8 cellular contexts compared by ENCODE assay signal in genomic region chr9:96020822-96021615, GRCh38.
DNase-seq lines count a peak whose midpoint lies in the region; FAIRE-seq and TF ChIP-seq lines count a peak whose summit lies in the region.

No MANE protein-coding gene starts in this region.

- H3K4me2 ChIP-seq in endothelial cell of umbilical vein (ENCODE audit: insufficient read depth, low read length): peak overlapping the region; percentile 74

- no peaks in the 10 kb centered on the region for H3K9me3 ChIP-seq in endothelial cell of umbilical vein (replicated peaks; ENCODE audit: control insufficient read depth, insufficient read depth, low read length)
- H3K9me3 ChIP-seq in mucosa of stomach (ENCODE audit: control insufficient read depth, low read length): no peaks in the 10 kb centered on the region

- POLR2A ChIA-PET in endothelial cell of umbilical vein (lab: Charles Lee): no interaction called here

- H3K79me2 ChIP-seq in endothelial cell of umbilical vein (ENCODE audit: control insufficient read depth, insufficient read depth, low read length): no peaks in the 10 kb centered on the region

- intact Hi-C loops in endothelial cell of umbilical vein (cut with micrococcal nuclease): no loop called here

- peaks cover 33 to 41% of the 10 kb centered on the region in 2 experiments for H3K27me3 ChIP-seq in endothelial cell of umbilical vein (ENCODE audit: control insufficient read depth in 2 of 2, insufficient read depth in 2 of 2, low read length in 2 of 2)
- peaks cover 41% of the 10 kb centered on the region for H3K27me3 ChIP-seq in mucosa of stomach (ENCODE audit: control insufficient read depth, insufficient read depth, low read length)

- H3K36me3 ChIP-seq in endothelial cell of umbilical vein (ENCODE audit: control insufficient read depth in 2 of 2, extremely low read depth in 1 of 2, insufficient read depth in 2 of 2, low read length in 2 of 2): no peaks in the 10 kb centered on the region
- H3K36me3 ChIP-seq in mucosa of stomach (ENCODE audit: control insufficient read depth, insufficient read depth, low read length): no peaks in the 10 kb centered on the region

- peak; percentile 28 for FAIRE-seq in endothelial cell of umbilical vein (lab: Jason Lieb, UNC)
- no peak for FAIRE-seq in GM12891 (lab: Jason Lieb, UNC)

- CTCF ChIA-PET in endothelial cell of umbilical vein (lab: Charles Lee): interaction anchor here (1.0 kb wide), 1 partner anchor 294 kb away, joined by 3 read pairs; no protein-coding TSS in a partner anchor

- no peaks in the 10 kb centered on the region for H4K20me1 ChIP-seq in endothelial cell of umbilical vein (replicated peaks; ENCODE audit: control insufficient read depth, extremely low read depth, insufficient read depth, low read length)

- H3K4me3 ChIP-seq in endothelial cell of umbilical vein (replicated peaks in 1 of 3; ENCODE audit: insufficient read depth in 1 of 3, low read depth in 1 of 3, low read length in 3 of 3) (peak overlapping the region; percentile 40 to 48 (median 45)), mucosa of stomach (ENCODE audit: low read length) (no peak overlapping the region)

- dilution Hi-C loops in endothelial cell of umbilical vein (cut with MboI; ENCODE audit: extremely low pct_ligation_motif_present, low sequenced_read_pairs): no loop called here

- TF ChIP-seq POLR2A in endothelial cell of umbilical vein (IDR thresholded peaks at IDR 0.05; ENCODE audit: low read depth, low read length): no peak
- TF ChIP-seq POLR2A in GM12891 (IDR thresholded peaks at IDR 0.05; ENCODE audit: low read depth, low read length): no peak

- no peak for TF ChIP-seq CTCF in endothelial cell of umbilical vein (IDR thresholded peaks at IDR 0.05; ENCODE audit: extremely low read depth in 1 of 2, insufficient read depth in 1 of 2, low read depth in 1 of 2, low read length in 2 of 2)

- H3K27ac ChIP-seq in endothelial cell of umbilical vein (ENCODE audit: insufficient read depth, low read depth, low read length) (no peak overlapping the region), temporal lobe (ENCODE audit: low read depth, low read length) (peak overlapping the region; percentile 76)

- H3K9me1 ChIP-seq in endothelial cell of umbilical vein (replicated peaks; ENCODE audit: control insufficient read depth, extremely low read depth, insufficient read depth, low read length): no peaks in the 10 kb centered on the region

- BruUV-seq in endothelial cell of umbilical vein (replicated peaks; lab: Mats Ljungman, UMichigan): no TSS peak

- H3K9ac ChIP-seq in endothelial cell of umbilical vein (replicated peaks; ENCODE audit: extremely low read depth, insufficient read depth, low read length) (no peak overlapping the region), mucosa of stomach (ENCODE audit: low read length) (peak overlapping the region; percentile 71)

- H2AFZ ChIP-seq in endothelial cell of umbilical vein (ENCODE audit: low read depth, low read length): peak overlapping the region; percentile 74

- DNase-seq in NK-92 treated with Interleukin-12 subunit alpha and Interleukin-12 subunit beta, amount 100 ng/mL, for 24 hours (lab: John Stamatoyannopoulos, UW): peak; percentile 65
- DNase-seq in NK-92 (lab: John Stamatoyannopoulos, UW; ENCODE audit: unreplicated experiment) (no peak), endothelial cell of umbilical vein (ENCODE audit: low read depth, low spot score) (peak; percentile 36), epidermal melanocyte (ENCODE audit: insufficient read length, low spot score) (no peak), GM12891 (ENCODE audit: insufficient read length, low spot score) (no peak)
- DNase-seq in activated CD4-positive, alpha-beta T cell treated with anti-CD3 and anti-CD28 coated beads, Interleukin-2, amount 50 U/mL, for 48 hours: peak; percentile 55 to 61

- H3K4me1 ChIP-seq in endothelial cell of umbilical vein (ENCODE audit: control insufficient read depth, extremely low read depth, insufficient read depth, low read length) (peaks cover 9% of the 10 kb centered on the region), mucosa of stomach (ENCODE audit: control insufficient read depth, insufficient read depth, low read length) (peaks cover 13% of the 10 kb centered on the region)

TF ChIP-seq in endothelial cell of umbilical vein, 7 proteins besides CTCF, POLR2A, EP300 and RAD21:
- TF ChIP-seq JUN (IDR thresholded peaks at IDR 0.05; ENCODE audit: borderline replicate concordance, insufficient read depth, insufficient read length, low read depth) (no peak), POLR2AphosphoS5 (IDR thresholded peaks at IDR 0.05; ENCODE audit: insufficient read depth, low read depth, low read length) (no peak), EZH2 (IDR thresholded peaks at IDR 0.05; ENCODE audit: borderline replicate concordance, low read depth, low read length, severe bottlenecking) (peak; percentile 22), FOS (IDR thresholded peaks at IDR 0.05; ENCODE audit: borderline replicate concordance, insufficient read depth, low read length) (no peak), MYC (IDR thresholded peaks at IDR 0.05; ENCODE audit: low read depth, low read length) (no peak), GATA2 (IDR thresholded peaks at IDR 0.05; ENCODE audit: insufficient read depth, insufficient read length, low read depth, low read length) (no peak)
- TF ChIP-seq, protein P1, sequence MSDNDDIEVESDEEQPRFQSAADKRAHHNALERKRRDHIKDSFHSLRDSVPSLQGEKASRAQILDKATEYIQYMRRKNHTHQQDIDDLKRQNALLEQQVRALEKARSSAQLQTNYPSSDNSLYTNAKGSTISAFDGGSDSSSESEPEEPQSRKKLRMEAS (IDR thresholded peaks at IDR 0.05; ENCODE audit: insufficient read depth, insufficient read length): no peak

TF ChIP-seq in GM12891, 5 proteins besides CTCF, POLR2A, EP300 and RAD21:
- TF ChIP-seq POU2F2 (IDR thresholded peaks at IDR 0.05; ENCODE audit: low read depth, low read length) (no peak), POLR2AphosphoS5 (IDR thresholded peaks at IDR 0.05; ENCODE audit: low read depth, low read length) (no peak), PAX5 (IDR thresholded peaks at IDR 0.05; ENCODE audit: insufficient read depth, low read length, severe bottlenecking) (no peak), TAF1 (IDR thresholded peaks at IDR 0.05; ENCODE audit: low read depth, low read length) (no peak), SPI1 (IDR thresholded peaks at IDR 0.05; ENCODE audit: low read depth, low read length) (no peak)

Comparison
In these comparisons a context has a peak if more than half of its experiments do, and no peak if none do; other contexts are left out.
1. DNase-seq: peak in NK-92 treated with Interleukin-12 subunit alpha and Interleukin-12 subunit beta, amount 100 ng/mL, for 24 hours (single experiment), activated CD4-positive, alpha-beta T cell treated with anti-CD3 and anti-CD28 coated beads, Interleukin-2, amount 50 U/mL, for 48 hours (2 of 2) and endothelial cell of umbilical vein (single experiment); none in NK-92 (single experiment), epidermal melanocyte (single experiment) and GM12891 (single experiment).